ENCODE assay signal across 8 cellular contexts in the genomic region with DNA sequence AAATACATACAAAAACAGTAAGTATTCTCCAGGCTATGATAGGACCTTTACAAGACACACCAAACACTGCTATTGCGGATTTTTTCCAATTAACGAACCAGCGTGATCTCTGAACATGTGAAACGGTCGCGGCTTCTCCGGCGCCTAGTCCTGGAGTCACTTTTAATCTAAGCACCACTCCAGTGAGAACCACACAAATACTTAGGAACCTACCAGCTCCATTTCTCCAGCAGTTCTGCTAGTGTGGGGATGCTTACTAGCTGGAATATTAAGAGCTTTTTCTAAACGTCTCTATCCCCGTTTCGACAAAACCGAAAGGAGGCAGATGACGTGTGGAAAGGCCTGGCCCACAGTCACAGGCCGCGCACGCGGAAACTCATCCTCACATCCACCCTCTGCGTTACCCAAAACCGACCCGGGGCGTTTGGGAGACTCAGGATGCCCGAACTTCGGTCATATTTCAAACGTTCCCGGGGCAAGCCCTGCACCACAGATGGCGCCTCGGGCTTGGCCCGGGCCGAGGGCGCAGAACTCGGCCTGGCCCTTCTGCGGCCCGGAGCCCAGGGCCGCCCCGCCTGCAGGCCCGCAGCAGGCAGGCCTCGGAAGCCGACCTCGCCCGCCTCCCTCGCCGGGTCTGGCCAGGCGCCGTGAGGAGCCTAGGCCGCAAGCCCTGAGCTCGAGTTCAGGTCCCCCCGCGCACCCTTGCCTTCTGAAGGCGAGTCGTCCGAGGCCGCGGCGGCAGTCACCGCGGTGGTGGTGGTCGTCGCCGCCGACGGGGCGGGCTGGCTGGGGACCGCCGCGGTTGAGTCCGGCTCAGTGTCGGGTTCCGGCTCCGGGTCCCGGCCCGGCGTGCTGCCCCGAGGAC. TPM values are rescaled to one million over a fixed set of nuclear protein-coding genes. Genes with fewer than 3 reads are reported as not detected.
DNase-seq lines count a peak whose midpoint lies in the region; ATAC-seq lines count a peak whose summit lies in the region.

No MANE protein-coding gene starts in this region.

- POLR2A ChIA-PET in activated CD4-positive, alpha-beta memory T cell treated with anti-CD3 and anti-CD28 coated beads, Interleukin-2, amount 10 ng/mL, durations not matched to agents 7 days and 5 days (lab: Charles Lee), result interaction anchor here (0.6 to 4.3 kb wide), 26 partner anchors 8 to 552 kb away, joined by 3 to 37 read pairs (median 4); partner anchors contain the start of genes AGBL2, DDB2, NUP160 and PTPMT1

- H3K4me3 Mint-ChIP-seq in activated CD4-positive, alpha-beta memory T cell treated with anti-CD3 and anti-CD28 coated beads, Interleukin-2, amount 10 ng/mL, durations not matched to agents 7 days and 5 days, result peak overlapping the region; percentile 99

- H3K4me1 Mint-ChIP-seq in activated CD4-positive, alpha-beta memory T cell treated with anti-CD3 and anti-CD28 coated beads, Interleukin-2, amount 10 ng/mL, durations not matched to agents 7 days and 5 days, result peaks cover 27% of the 10 kb centered on the region

- H3K27me3 Mint-ChIP-seq in activated CD4-positive, alpha-beta memory T cell treated with anti-CD3 and anti-CD28 coated beads, Interleukin-2, amount 10 ng/mL, durations not matched to agents 7 days and 5 days, result no peaks in the 10 kb centered on the region

- CTCF ChIA-PET in activated CD4-positive, alpha-beta memory T cell treated with anti-CD3 and anti-CD28 coated beads, Interleukin-2, amount 10 ng/mL, durations not matched to agents 7 days and 5 days (lab: Charles Lee), result interaction anchor here (0.6 to 0.9 kb wide), 3 partner anchors 98 to 154 kb away, joined by 3 read pairs; no protein-coding TSS in a partner anchor

- H3K9me3 Mint-ChIP-seq in activated CD4-positive, alpha-beta memory T cell treated with anti-CD3 and anti-CD28 coated beads, Interleukin-2, amount 10 ng/mL, durations not matched to agents 7 days and 5 days, result no peaks in the 10 kb centered on the region

- DNase-seq in NCI-H2107 treated with DMSO at 0.1 percent for 48 hours (lab: John Stamatoyannopoulos, UW; ENCODE audit: unreplicated experiment) (peak; percentile 37), NCI-H2107 (lab: John Stamatoyannopoulos, UW) (no peak), NCI-H2029 (lab: John Stamatoyannopoulos, UW) (peak; percentile 21), ecto neural progenitor cell (ENCODE audit: low spot score) (peak; percentile 65), lung microvascular endothelial cell (ENCODE audit: low read depth in 2 of 2) (peak; percentile 79 to 83)
- DNase-seq in activated CD4-positive, alpha-beta memory T cell treated with anti-CD3 and anti-CD28 coated beads, Interleukin-2, amount 10 ng/mL, durations not matched to agents 7 days and 5 days, result peak; percentile 82
- peak; percentile 60 to 61 (median 60) for DNase-seq in stimulated activated CD4-positive, alpha-beta T cell treated with anti-CD3 and anti-CD28 coated beads, TNF-alpha, amount 100 ng/mL, for 4 hours (ENCODE audit: low read depth in 3 of 3)

- peaks cover 34% of the 10 kb centered on the region for H3K36me3 Mint-ChIP-seq in activated CD4-positive, alpha-beta memory T cell treated with anti-CD3 and anti-CD28 coated beads, Interleukin-2, amount 10 ng/mL, durations not matched to agents 7 days and 5 days (ENCODE audit: low read depth)

- peak; percentile 33 for ATAC-seq in HG02798 (IDR thresholded peaks at IDR 0.05; ENCODE audit: poor library complexity, unreplicated experiment)

- peak overlapping the region; percentile 100 for H3K27ac Mint-ChIP-seq in activated CD4-positive, alpha-beta memory T cell treated with anti-CD3 and anti-CD28 coated beads, Interleukin-2, amount 10 ng/mL, durations not matched to agents 7 days and 5 days

RNA-seq across cellular contexts. Expression of gene FNBP4, which starts 0.5 kb away (rescaled TPM):
- 100 to 1,000 TPM; 123 to 136 TPM for total RNA-seq in activated CD4-positive, alpha-beta memory T cell treated with anti-CD3 and anti-CD28 coated beads, Interleukin-2, amount 10 ng/mL, durations not matched to agents 7 days and 5 days
- total RNA-seq in lung microvascular endothelial cell, result 21.8 and 45.8 TPM in 2 replicates

RNA-seq across cellular contexts. Expression of gene AGBL2, which starts 51.4 kb away (rescaled TPM):
- total RNA-seq in activated CD4-positive, alpha-beta memory T cell treated with anti-CD3 and anti-CD28 coated beads, Interleukin-2, amount 10 ng/mL, durations not matched to agents 7 days and 5 days, result 1 to 10 TPM; 5.9 to 7.7 TPM
- total RNA-seq in lung microvascular endothelial cell, result under 0.01 and 0.20 TPM in 2 replicates
